Comparison of ENCODE assay signal across 11 cellular contexts in genomic region chr18:45828917-45829811, GRCh38. TPM values are rescaled to one million over a fixed set of nuclear protein-coding genes. Genes with fewer than 3 reads are reported as not detected.
DNase-seq lines count a peak whose midpoint lies in the region; ATAC-seq and TF ChIP-seq lines count a peak whose summit lies in the region.
"Had no signal": no experiment of that assay in that cellular context is flagged by ENCODE, and none has a peak within 500 bp of the region (broad histone marks: within the 10 kb centered on the region; RNA-seq: fewer than 3 reads in every experiment).

No MANE protein-coding gene starts in this region.

- no peak overlapping the region; the same call in 1 of the 2 replicates for H3K27ac Mint-ChIP-seq in WTC11

- H3K27me3 ChIP-seq in liver (ENCODE audit: control insufficient read depth in 4 of 4, insufficient read depth in 4 of 4, low read length in 3 of 4) (no peaks in the 10 kb centered on the region), upper lobe of left lung (no peaks in the 10 kb centered on the region)

- 68% methylated on average over 9 of the region's 9 CpGs for WGBS in liver
- WGBS in upper lobe of left lung, 2 donors, result 33 to 39% methylated on average over 4 to 9 of the region's 9 CpGs

- no peak overlapping the region for H3K9ac ChIP-seq in liver (ENCODE audit: low read depth in 1 of 2, low read length in 2 of 2)

- TF ChIP-seq CTCF in WTC11 (IDR thresholded peaks at IDR 0.05) (no peak), liver (IDR thresholded peaks at IDR 0.05; ENCODE audit: low read depth, low read length, missing input control) (no peak), upper lobe of left lung (IDR thresholded peaks at IDR 0.05) (no peak)

- H3K4me1 Mint-ChIP-seq in WTC11, result peaks cover 30% of the 10 kb centered on the region

- no peaks in the 10 kb centered on the region; the same call in 1 of the 2 replicates for H3K27me3 Mint-ChIP-seq in WTC11 (ENCODE audit: low read depth)

- no peaks in the 10 kb centered on the region for H3K9me3 Mint-ChIP-seq in WTC11

- TF ChIP-seq POLR2A in upper lobe of left lung (IDR thresholded peaks at IDR 0.05), result no peak

- no peak for TF ChIP-seq EP300 in upper lobe of left lung (IDR thresholded peaks at IDR 0.05)

- CTCF ChIA-PET in WTC11 (lab: Charles Lee), result interaction anchor here (0.6 to 2.9 kb wide), 6 partner anchors 20 to 106 kb away, joined by 3 to 15 read pairs (median 3); partner anchors contain the start of gene SLC14A1

- H3K36me3 ChIP-seq in liver (ENCODE audit: control insufficient read depth in 4 of 4, insufficient read depth in 3 of 4, low read depth in 1 of 4, low read length in 3 of 4) (no peaks in the 10 kb centered on the region), upper lobe of left lung (no peaks in the 10 kb centered on the region)

- peaks cover 0 to 11% (median 5%) of the 10 kb centered on the region in 4 donors for H3K4me1 ChIP-seq in liver (ENCODE audit: control insufficient read depth in 4 of 4, insufficient read depth in 4 of 4, low read length in 3 of 4)
- H3K4me1 ChIP-seq in upper lobe of left lung, result peaks cover 20 to 35% (median 22%) of the 10 kb centered on the region in 4 donors
- H3K4me1 ChIP-seq: psoas muscle had no signal

- POLR2A ChIA-PET in WTC11 (lab: Charles Lee), result interaction anchor here (0.5 kb wide), 1 partner anchor 54 kb away, joined by 3 read pairs; no protein-coding TSS in a partner anchor

- no peaks in the 10 kb centered on the region for H3K36me3 Mint-ChIP-seq in WTC11

- TF ChIP-seq RAD21 in liver (IDR thresholded peaks at IDR 0.05), result no peak

- H3K4me3 Mint-ChIP-seq in WTC11, result no peak overlapping the region

- ATAC-seq in WTC11 (peak; percentile 65), upper lobe of left lung (ENCODE audit: low FRiP score in 2 of 2) (peak; percentile 64 to 74), HG03135 (IDR thresholded peaks at IDR 0.05; ENCODE audit: unreplicated experiment) (no peak), HG03159 (IDR thresholded peaks at IDR 0.05; ENCODE audit: unreplicated experiment) (no peak)

- DNase-seq in NCI-H2029 (lab: John Stamatoyannopoulos, UW), result peak; percentile 20
- no peak for DNase-seq in NCI-H2029 treated with DMSO at 0.1 percent for 48 hours (lab: John Stamatoyannopoulos, UW)
- DNase-seq in WTC11 (ENCODE audit: low spot score), result no peak
- peak in 1 of 2 donors; percentile 59 for DNase-seq in upper lobe of left lung
- no peak for DNase-seq in T-helper 2 cell
- DNase-seq: hippocampal formation, NCI-H1930, psoas muscle had no signal

- H3K9me3 ChIP-seq in liver (ENCODE audit: control insufficient read depth in 4 of 4, low read length in 3 of 4) (no peaks in the 10 kb centered on the region), upper lobe of left lung (no peaks in the 10 kb centered on the region)
- H3K9me3 ChIP-seq: psoas muscle had no signal

- H3K4me3 ChIP-seq in liver (ENCODE audit: low read depth in 1 of 3, low read length in 3 of 3), result no peak overlapping the region
- H3K4me3 ChIP-seq in upper lobe of left lung, result peak overlapping the region in 1 of 4 donors; percentile 31
- H3K4me3 ChIP-seq: psoas muscle had no signal

- no peak overlapping the region for H3K27ac ChIP-seq in liver (ENCODE audit: low read depth in 1 of 2, low read length in 2 of 2)
- H3K27ac ChIP-seq in upper lobe of left lung, result peak overlapping the region in 3 of 4 donors; percentile 7 to 46 (median 45)
- H3K27ac ChIP-seq: psoas muscle had no signal

TF ChIP-seq in WTC11, 78 proteins besides CTCF, POLR2A, EP300 and RAD21:
- no peak for TF ChIP-seq SOX15 (CRISPR knock-in tag; IDR thresholded peaks at IDR 0.05)
- no peak for TF ChIP-seq ATF2 (CRISPR knock-in tag; IDR thresholded peaks at IDR 0.05; ENCODE audit: borderline replicate concordance, low read depth)
- no peak for TF ChIP-seq ZNF317 (CRISPR knock-in tag; IDR thresholded peaks at IDR 0.05; ENCODE audit: borderline replicate concordance, low read depth)

TF ChIP-seq in liver, 16 proteins besides CTCF, POLR2A, EP300 and RAD21:
- TF ChIP-seq RXRA (IDR thresholded peaks at IDR 0.05) (peak in 1 of 2 donors; percentile 10), ZBTB33 (IDR thresholded peaks at IDR 0.05) (no peak), YY1 (IDR thresholded peaks at IDR 0.05) (no peak), EGR1 (IDR thresholded peaks at IDR 0.05; ENCODE audit: low read depth in 2 of 2) (no peak), HNF4G (IDR thresholded peaks at IDR 0.05) (no peak), MAX (IDR thresholded peaks at IDR 0.05) (no peak), HNF4A (conservative IDR thresholded peaks at IDR 0.05) (no peak), NR2F2 (IDR thresholded peaks at IDR 0.05) (peak; percentile 71), JUND (IDR thresholded peaks at IDR 0.05) (no peak), FOXA1 (IDR thresholded peaks at IDR 0.05) (no peak), TAF1 (conservative IDR thresholded peaks at IDR 0.05) (no peak), FOXA2 (IDR thresholded peaks at IDR 0.05) (no peak), SP1 (IDR thresholded peaks at IDR 0.05) (peak; percentile 43), GABPA (IDR thresholded peaks at IDR 0.05 in 1 of 2, conservative IDR thresholded peaks at IDR 0.05 in 1 of 2) (no peak)
- TF ChIP-seq, protein P1, sequence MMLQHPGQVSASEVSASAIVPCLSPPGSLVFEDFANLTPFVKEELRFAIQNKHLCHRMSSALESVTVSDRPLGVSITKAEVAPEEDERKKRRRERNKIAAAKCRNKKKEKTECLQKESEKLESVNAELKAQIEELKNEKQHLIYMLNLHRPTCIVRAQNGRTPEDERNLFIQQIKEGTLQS (IDR thresholded peaks at IDR 0.05), result no peak
TF ChIP-seq in liver: peak in this region for 3.

RNA-seq across cellular contexts. Expression of gene SIGLEC15, which starts 3.7 kb away (rescaled TPM):
- 0.30 to 0.48 TPM in 2 of 3 replicates, not detected in the other for total RNA-seq in WTC11 (2021)
- under 1 TPM; 0.17 to 0.42 TPM for total RNA-seq in liver
- under 1 TPM; 0.24 to 0.33 TPM for polyA plus RNA-seq in liver
- under 1 TPM in 3 of 6 donors, not detected in 3; 0.44 to 0.59 (median 0.52) TPM for total RNA-seq in upper lobe of left lung
- total RNA-seq: psoas muscle had no signal
- polyA plus RNA-seq: psoas muscle had no signal

Comparison
In these comparisons a context has a peak if more than half of its experiments do, and no peak if none do; other contexts are left out.
1. ATAC-seq: peak in WTC11 (single experiment) and upper lobe of left lung (2 of 2); none in HG03135 (single experiment) and HG03159 (single experiment).
2. H3K27ac ChIP-seq: peak in upper lobe of left lung (3 of 4); none in liver (0 of 2).